Comparison of ENCODE assay signal across 8 cellular contexts in the genomic region with DNA sequence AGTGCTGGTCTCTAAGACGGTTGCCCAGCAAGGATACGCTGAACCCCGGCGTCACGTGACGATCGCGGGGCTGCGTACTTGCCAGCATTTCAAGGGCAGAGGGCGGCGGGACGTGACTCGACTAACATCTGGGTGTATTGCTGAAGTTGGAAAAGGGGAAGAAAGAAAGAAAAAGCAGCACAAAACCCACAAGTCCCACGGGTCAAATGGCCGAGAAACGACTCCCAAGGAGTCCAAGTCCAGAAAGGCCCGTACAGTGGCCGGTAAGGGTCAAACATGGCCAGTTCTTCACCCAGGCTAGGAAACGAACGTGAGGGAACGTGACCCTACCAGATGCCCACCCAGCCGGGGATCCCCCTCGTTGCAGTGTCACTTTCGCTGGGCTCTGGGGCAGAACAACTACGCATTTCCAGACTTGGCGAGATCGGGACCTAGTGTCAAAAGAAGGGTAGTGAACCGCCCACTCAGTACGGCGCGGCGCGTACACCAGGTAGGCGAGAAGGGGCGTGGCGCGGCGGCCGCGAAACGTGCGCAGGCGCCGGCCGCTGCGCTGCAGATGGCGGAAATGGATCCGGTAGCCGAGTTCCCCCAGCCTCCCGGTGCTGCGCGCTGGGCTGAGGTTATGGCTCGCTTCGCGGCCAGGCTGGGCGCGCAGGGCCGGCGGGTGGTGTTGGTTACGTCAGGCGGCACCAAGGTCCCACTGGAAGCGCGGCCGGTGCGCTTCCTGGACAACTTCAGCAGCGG. TPM values are rescaled to one million over a fixed set of nuclear protein-coding genes. Genes with fewer than 3 reads are reported as not detected.
A peak's percentile ranks its signal among the peaks of the same experiment; 100 is the strongest.
DNase-seq lines count a peak whose midpoint lies in the region; ATAC-seq and TF ChIP-seq lines count a peak whose summit lies in the region.

A gene (plus strand): TSS at position 534 of the 744 bp plus-strand sequence. CDS start 23 bp downstream, at position 557.
A gene with protein sequence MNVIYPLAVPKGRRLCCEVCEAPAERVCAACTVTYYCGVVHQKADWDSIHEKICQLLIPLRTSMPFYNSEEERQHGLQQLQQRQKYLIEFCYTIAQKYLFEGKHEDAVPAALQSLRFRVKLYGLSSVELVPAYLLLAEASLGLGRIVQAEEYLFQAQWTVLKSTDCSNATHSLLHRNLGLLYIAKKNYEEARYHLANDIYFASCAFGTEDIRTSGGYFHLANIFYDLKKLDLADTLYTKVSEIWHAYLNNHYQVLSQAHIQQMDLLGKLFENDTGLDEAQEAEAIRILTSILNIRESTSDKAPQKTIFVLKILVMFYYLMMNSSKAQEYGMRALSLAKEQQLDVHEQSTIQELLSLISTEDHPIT (minus strand): TSS at position 13 of the 744 bp plus-strand sequence. CDS start 25 bp downstream, outside the sequence.

- H3K27ac Mint-ChIP-seq in CD4-positive, alpha-beta T cell, result peak within 1 kb of the TSS; percentile 96
- H3K27ac Mint-ChIP-seq in activated CD8-positive, alpha-beta T cell treated with anti-CD3 and anti-CD28 coated beads, Interleukin-2, amount 10 ng/mL, durations not matched to agents 7 days and 5 days, result peak within 1 kb of the TSS; percentile 96
- peak within 1 kb of the TSS; percentile 98 for H3K27ac Mint-ChIP-seq in memory B cell

- peak within 1 kb of the TSS; percentile 98 for H3K27ac ChIP-seq in CD4-positive, alpha-beta T cell (ENCODE audit: low read depth, low read length)

- H3K9me3 ChIP-seq in CD4-positive, alpha-beta T cell (ENCODE audit: control insufficient read depth, low read length), result no peaks in the 10 kb centered on the region

- DNase-seq in CD4-positive, alpha-beta T cell, result peak; percentile 84 to 90 (median 88)
- DNase-seq in NCI-H774 (lab: John Stamatoyannopoulos, UW), result peak; percentile 96
- DNase-seq in activated CD8-positive, alpha-beta T cell treated with anti-CD3 and anti-CD28 coated beads, Interleukin-2, amount 10 ng/mL, durations not matched to agents 7 days and 5 days, result peak; percentile 92
- peak; percentile 86 for DNase-seq in effector CD8-positive, alpha-beta T cell (lab: John Stamatoyannopoulos, UW)
- DNase-seq in memory B cell (ENCODE audit: low spot score in 2 of 2), result peak; percentile 90 to 93
- DNase-seq in stimulated activated CD8-positive, alpha-beta memory T cell treated with anti-CD3 and anti-CD28 coated beads, Interleukin-12 subunit alpha, Interleukin-12 subunit beta, amount 100 ng/mL, for 1 hour (ENCODE audit: low read depth), result peak; percentile 83

- no peaks in the 10 kb centered on the region for H3K27me3 ChIP-seq in CD4-positive, alpha-beta T cell (ENCODE audit: control insufficient read depth, insufficient read depth, low read length)

- intact Hi-C loops in CD4-positive, alpha-beta T cell (cut with DNase I, micrococcal nuclease), result loop anchor here (1.0 to 10.0 kb wide), 6 partner anchors 121 to 716 kb away; a partner anchor contains a TSS

- CTCF ChIA-PET in CD4-positive, alpha-beta T cell (lab: Charles Lee), result no interaction called here
- CTCF ChIA-PET in activated CD8-positive, alpha-beta T cell treated with anti-CD3 and anti-CD28 coated beads, Interleukin-2, amount 10 ng/mL, durations not matched to agents 7 days and 5 days (lab: Charles Lee), result interaction anchor here (0.8 to 1.5 kb wide), 3 partner anchors 18 to 716 kb away, joined by 3 to 5 read pairs (median 3); a partner anchor contains a TSS

- no peaks in the 10 kb centered on the region for H3K9me3 Mint-ChIP-seq in CD4-positive, alpha-beta T cell
- no peaks in the 10 kb centered on the region for H3K9me3 Mint-ChIP-seq in activated CD8-positive, alpha-beta T cell treated with anti-CD3 and anti-CD28 coated beads, Interleukin-2, amount 10 ng/mL, durations not matched to agents 7 days and 5 days (ENCODE audit: insufficient read depth)
- H3K9me3 Mint-ChIP-seq in memory B cell, result no peaks in the 10 kb centered on the region

- peak; percentile 90 for ATAC-seq in CD4-positive, alpha-beta T cell (ENCODE audit: poor library complexity)
- ATAC-seq in GM19372 (IDR thresholded peaks at IDR 0.05; ENCODE audit: low read depth, unreplicated experiment) (peak; percentile 75), HG03521 (IDR thresholded peaks at IDR 0.05; ENCODE audit: unreplicated experiment) (peak; percentile 89), memory B cell (ENCODE audit: low read depth) (peak; percentile 87)
- peak; percentile 95 for ATAC-seq in activated CD8-positive, alpha-beta T cell treated with anti-CD3 and anti-CD28 coated beads, Interleukin-2, amount 10 ng/mL, durations not matched to agents 7 days and 5 days

- H3K4me1 Mint-ChIP-seq in CD4-positive, alpha-beta T cell (ENCODE audit: low read depth), result peaks cover 56% of the 10 kb centered on the region
- H3K4me1 Mint-ChIP-seq in activated CD8-positive, alpha-beta T cell treated with anti-CD3 and anti-CD28 coated beads, Interleukin-2, amount 10 ng/mL, durations not matched to agents 7 days and 5 days (ENCODE audit: low read depth), result peaks cover 28% of the 10 kb centered on the region
- H3K4me1 Mint-ChIP-seq in memory B cell, result peaks cover 17% of the 10 kb centered on the region

- peaks cover 48% of the 10 kb centered on the region for H3K36me3 Mint-ChIP-seq in CD4-positive, alpha-beta T cell (ENCODE audit: low read depth)
- peaks cover 37% of the 10 kb centered on the region for H3K36me3 Mint-ChIP-seq in activated CD8-positive, alpha-beta T cell treated with anti-CD3 and anti-CD28 coated beads, Interleukin-2, amount 10 ng/mL, durations not matched to agents 7 days and 5 days (ENCODE audit: low read depth)
- H3K36me3 Mint-ChIP-seq in memory B cell, result peaks cover 19% of the 10 kb centered on the region

- peak; percentile 28 for TF ChIP-seq CTCF in CD4-positive, alpha-beta T cell (IDR thresholded peaks at IDR 0.05)

- H3K4me3 Mint-ChIP-seq in CD4-positive, alpha-beta T cell, result peak within 1 kb of the TSS; percentile 95
- peak within 1 kb of the TSS; percentile 79 for H3K4me3 Mint-ChIP-seq in activated CD8-positive, alpha-beta T cell treated with anti-CD3 and anti-CD28 coated beads, Interleukin-2, amount 10 ng/mL, durations not matched to agents 7 days and 5 days
- H3K4me3 Mint-ChIP-seq in memory B cell, result peak within 1 kb of the TSS; percentile 97

- no peaks in the 10 kb centered on the region for H3K27me3 Mint-ChIP-seq in CD4-positive, alpha-beta T cell
- H3K27me3 Mint-ChIP-seq in activated CD8-positive, alpha-beta T cell treated with anti-CD3 and anti-CD28 coated beads, Interleukin-2, amount 10 ng/mL, durations not matched to agents 7 days and 5 days (ENCODE audit: low read depth), result no peaks in the 10 kb centered on the region
- H3K27me3 Mint-ChIP-seq in memory B cell, result no peaks in the 10 kb centered on the region

- POLR2A ChIA-PET in CD4-positive, alpha-beta T cell (lab: Charles Lee), result interaction anchor here (0.5 to 2.4 kb wide), 5 partner anchors 64 to 650 kb away, joined by 3 to 19 read pairs (median 4); a partner anchor contains a TSS
- POLR2A ChIA-PET in activated CD8-positive, alpha-beta T cell treated with anti-CD3 and anti-CD28 coated beads, Interleukin-2, amount 10 ng/mL, durations not matched to agents 7 days and 5 days (lab: Charles Lee), result interaction anchor here (1.1 to 1.5 kb wide), 4 partner anchors 8 to 226 kb away, joined by 4 to 7 read pairs (median 5); a partner anchor contains a TSS

RNA-seq across cellular contexts. Expression of the first gene that starts in this region (rescaled TPM):
- total RNA-seq in CD4-positive, alpha-beta T cell, result 10 to 100 TPM; 39.7 to 40.4 TPM
- 10 to 100 TPM; 34.4 to 36.2 TPM for total RNA-seq in activated CD8-positive, alpha-beta T cell treated with anti-CD3 and anti-CD28 coated beads, Interleukin-2, amount 10 ng/mL, durations not matched to agents 7 days and 5 days

RNA-seq across cellular contexts. Expression of the second gene that starts in this region (rescaled TPM):
- under 1 TPM; 0.58 to 0.70 TPM for total RNA-seq in CD4-positive, alpha-beta T cell
- total RNA-seq in activated CD8-positive, alpha-beta T cell treated with anti-CD3 and anti-CD28 coated beads, Interleukin-2, amount 10 ng/mL, durations not matched to agents 7 days and 5 days, result under 1 TPM; 0.63 to 0.79 TPM

Comparison
In these comparisons a context has a peak if more than half of its experiments do, and no peak if none do; other contexts are left out.
1. Peak in every context shown above with its lines: DNase-seq, ATAC-seq and H3K27ac ChIP-seq.